In the genomic region with DNA sequence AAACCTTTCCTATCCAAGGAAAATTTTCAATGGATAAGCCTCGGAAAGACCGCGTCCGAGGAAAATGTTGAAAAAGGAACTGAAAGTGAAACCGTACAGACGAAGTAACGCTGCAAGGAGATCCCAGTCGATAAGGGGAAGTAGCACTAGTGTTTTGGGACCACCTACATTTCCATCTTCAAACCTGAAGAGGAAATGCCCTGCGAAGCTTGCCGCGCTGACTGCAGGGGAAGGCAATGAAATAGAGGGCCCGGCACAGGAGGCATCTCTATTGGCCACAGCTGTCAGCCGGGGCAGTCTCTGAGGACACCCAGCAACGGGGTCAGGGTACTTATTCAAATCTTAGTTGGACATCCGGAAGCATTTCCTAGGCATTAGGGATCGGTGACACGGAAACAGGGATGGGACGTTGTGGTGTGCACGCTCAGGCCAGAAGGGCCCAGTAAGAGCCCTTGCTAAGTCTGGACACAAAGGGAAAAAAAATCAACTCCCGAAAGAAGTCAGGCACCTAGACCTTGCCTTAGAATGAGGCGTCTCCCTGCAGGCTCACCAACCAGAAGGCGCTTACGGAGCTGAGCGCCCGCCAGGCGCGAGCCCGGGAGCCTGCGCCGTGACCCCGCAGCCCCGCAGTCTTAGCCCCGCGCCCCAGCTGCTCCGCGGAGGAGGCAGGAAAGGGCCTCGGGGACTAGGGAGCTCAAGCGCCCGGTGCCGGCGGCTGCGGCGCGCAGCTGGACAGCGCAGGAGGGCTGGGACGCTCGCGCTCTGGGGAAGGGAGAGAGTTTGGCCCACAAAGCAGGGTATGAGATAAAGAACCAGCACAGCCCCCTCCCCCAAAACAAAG, we compare ENCODE assay signal across 8 cellular contexts. TPM values are rescaled to one million over a fixed set of nuclear protein-coding genes. Genes with fewer than 3 reads are reported as not detected.
DNase-seq lines count a peak whose midpoint lies in the region; ATAC-seq and TF ChIP-seq lines count a peak whose summit lies in the region.

No MANE protein-coding gene starts in this region.

- no peaks in the 10 kb centered on the region; the same call in 1 of the 2 replicates for H3K9me3 ChIP-seq in BE2C
- H3K9me3 ChIP-seq in right lobe of liver: no peaks in the 10 kb centered on the region

- H3K4me3 ChIP-seq in BE2C (ENCODE audit: low read depth, low read length) (peak overlapping the region; percentile 81), right lobe of liver (peak overlapping the region; percentile 83 to 94 (median 93))

- in situ Hi-C loops in GM18951 (cut with MboI; ENCODE audit: low sequenced_read_pairs, unreplicated experiment): no loop called here

- no peaks in the 10 kb centered on the region for H3K27me3 ChIP-seq in BE2C
- H3K27me3 ChIP-seq in right lobe of liver: no peaks in the 10 kb centered on the region

- WGBS in right lobe of liver (ENCODE audit: insufficient coverage, low coverage, low lambda C conversion rate, missing lambda C conversion rate): under 1% methylated on average over 31 of the region's 48 CpGs

- intact Hi-C loops in right lobe of liver (cut with DNase I): loop anchor here in 1 of 2 donors (10.0 kb wide), 1 partner anchor 50 kb away; no protein-coding TSS in a partner anchor

- TF ChIP-seq CTCF in BE2C (IDR thresholded peaks at IDR 0.05; ENCODE audit: low read depth, low read length) (no peak), right lobe of liver (IDR thresholded peaks at IDR 0.05) (peak in 1 of 4 donors; percentile 3)

- peak; percentile 64 for TF ChIP-seq POLR2A in GM18951 (IDR thresholded peaks at IDR 0.05; ENCODE audit: extremely low read depth, insufficient read depth, insufficient read length)
- peak; percentile 66 for TF ChIP-seq POLR2A in right lobe of liver (IDR thresholded peaks at IDR 0.05)

- peaks cover 28% of the 10 kb centered on the region for H3K36me3 ChIP-seq in BE2C
- peaks cover 4 to 33% (median 15%) of the 10 kb centered on the region in 4 donors for H3K36me3 ChIP-seq in right lobe of liver

- H3K4me1 ChIP-seq in BE2C (no peaks in the 10 kb centered on the region), right lobe of liver (peaks cover 0 to 7% (median 4%) of the 10 kb centered on the region in 4 donors)

- DNase-seq in BE2C: peak; percentile 56
- peak; percentile 25 for DNase-seq in NCI-H446 treated with DMSO at 0.1 percent for 48 hours (lab: John Stamatoyannopoulos, UW)
- peak; percentile 33 to 39 for DNase-seq in activated CD4-positive, alpha-beta T cell treated with anti-CD3 and anti-CD28 coated beads for 4 hours
- peak; percentile 79 for DNase-seq in ecto neural progenitor cell (ENCODE audit: low spot score)
- DNase-seq in right lobe of liver: peak; percentile 79 to 88 (median 87)
- peak; percentile 40 for DNase-seq in stimulated activated CD8-positive, alpha-beta memory T cell treated with anti-CD3 and anti-CD28 coated beads, Interleukin-4, amount 100 ng/mL, for 24 hours (ENCODE audit: low read depth)

- peak; percentile 44 for ATAC-seq in HG03139 (IDR thresholded peaks at IDR 0.05; ENCODE audit: unreplicated experiment)
- ATAC-seq in right lobe of liver: peak; percentile 69 to 84 (median 76)

- peak overlapping the region; percentile 91 to 96 (median 94) for H3K27ac ChIP-seq in right lobe of liver

RNA-seq across cellular contexts. Expression of gene USF1, which starts 0.6 kb away (rescaled TPM):
- 83.8 TPM for polyA plus RNA-seq in BE2C (2012; ENCODE audit: insufficient read depth, insufficient read length, low read depth)
- 10 to 100 TPM; 25.5 to 34.3 (median 28.1) TPM for total RNA-seq in right lobe of liver

RNA-seq across cellular contexts. Expression of gene TSTD1, which starts 6.4 kb away (rescaled TPM):
- polyA plus RNA-seq in BE2C (2012; ENCODE audit: insufficient read depth, insufficient read length, low read depth): not detected
- 10 to 100 TPM; 16.3 to 60.8 (median 28.3) TPM for total RNA-seq in right lobe of liver

RNA-seq across cellular contexts. Expression of gene F11R, which starts 24.2 kb away (rescaled TPM):
- polyA plus RNA-seq in BE2C (2012; ENCODE audit: insufficient read depth, insufficient read length, low read depth): 0.54 TPM
- total RNA-seq in right lobe of liver: 100 to 1,000 TPM in 1 of 6 experiments, 10 to 100 TPM in 5; 48.3 to 119 (median 65.3) TPM

RNA-seq across cellular contexts. Expression of gene ARHGAP30, which starts 24.6 kb away (rescaled TPM):
- 0.56 TPM for polyA plus RNA-seq in BE2C (2012; ENCODE audit: insufficient read depth, insufficient read length, low read depth)
- 1 to 10 TPM; 2.8 to 7.4 (median 3.6) TPM for total RNA-seq in right lobe of liver

RNA-seq across cellular contexts. Expression of gene NECTIN4, which starts 44.2 kb away (rescaled TPM):
- polyA plus RNA-seq in BE2C (2012; ENCODE audit: insufficient read depth, insufficient read length, low read depth): 0.68 TPM
- total RNA-seq in right lobe of liver: not detected

Comparison
In these comparisons a context has a peak if more than half of its experiments do, and no peak if none do; other contexts are left out.
1. Peak in every context shown above with its lines: DNase-seq, ATAC-seq, H3K4me3 ChIP-seq and H3K27ac ChIP-seq.
2. DNase-seq: peak in every context shown above with its lines; median percentile 87 in right lobe of liver; 79 in ecto neural progenitor cell; 56 in BE2C; 40 in stimulated activated CD8-positive, alpha-beta memory T cell treated with anti-CD3 and anti-CD28 coated beads, Interleukin-4, amount 100 ng/mL, for 24 hours; 36 in activated CD4-positive, alpha-beta T cell treated with anti-CD3 and anti-CD28 coated beads for 4 hours; 25 in NCI-H446 treated with DMSO at 0.1 percent for 48 hours.